In genomic region chr7:90175667-90176066, GRCh38 we compare ENCODE assay signal across 15 cellular contexts. TPM values are rescaled to one million over a fixed set of nuclear protein-coding genes. Genes with fewer than 3 reads are reported as not detected.
"Had no signal": no experiment of that assay in that cellular context is flagged by ENCODE, and none has a peak within 500 bp of the region (broad histone marks: within the 10 kb centered on the region; RNA-seq: fewer than 3 reads in every experiment).

No MANE protein-coding gene starts in this region.

- DNase-seq: colonic mucosa; effector memory CD4-positive, alpha-beta T cell; foreskin melanocyte; natural killer cell; sigmoid colon; stimulated activated CD4-positive, alpha-beta T cell treated with anti-CD3 and anti-CD28 coated beads, Interleukin-4, amount 100 ng/mL, for 4 hours; stimulated activated naive CD8-positive, alpha-beta T cell treated with anti-CD3 and anti-CD28 coated beads, Interleukin-15, Interleukin-2, amounts not matched to agents 100 U/mL and 50 U/mL, for 24 hours; substantia nigra had no signal

- H3K4me1 ChIP-seq: colonic mucosa, parathyroid adenoma, sigmoid colon had no signal

- H3K27me3 ChIP-seq: colonic mucosa, esophagus muscularis mucosa, neutrophil, sigmoid colon, tibial nerve had no signal

- H3K27ac ChIP-seq: colonic mucosa, esophagus muscularis mucosa, neutrophil, parathyroid adenoma, sigmoid colon, thoracic aorta, tibial nerve had no signal

- H3K4me3 ChIP-seq: colonic mucosa, esophagus muscularis mucosa, lung, sigmoid colon, thoracic aorta, tibial nerve had no signal

- H3K9me3 ChIP-seq: colonic mucosa, esophagus muscularis mucosa, sigmoid colon, thoracic aorta, tibial nerve had no signal

- ATAC-seq: natural killer cell; stimulated activated memory B cell treated with anti-CD40 and anti-IgM and Interleukin-4, amounts not matched to agents 10 μg/mL and 1 μg/mL and 100 μg/mL, for 72 hours; stimulated activated naive CD8-positive, alpha-beta T cell treated with anti-CD3 and anti-CD28 coated beads, Interleukin-15, Interleukin-2, amounts not matched to agents 100 U/mL and 50 U/mL, for 24 hours had no signal

- H3K36me3 ChIP-seq: colonic mucosa, esophagus muscularis mucosa, neutrophil, sigmoid colon, thoracic aorta, tibial nerve had no signal

RNA-seq across cellular contexts. Expression of gene STEAP1, which starts 21.4 kb away (rescaled TPM):
- total RNA-seq: natural killer cell had no signal
